ENCODE assay signal across 7 cellular contexts in genomic region chr16:2267505-2267912, GRCh38. TPM values are rescaled to one million over a fixed set of nuclear protein-coding genes. Genes with fewer than 3 reads are reported as not detected.
DNase-seq lines count a peak whose midpoint lies in the region; ATAC-seq and TF ChIP-seq lines count a peak whose summit lies in the region.
"Not testable (repeated sequence)": the region's sequence is repeated elsewhere in the genome, so short reads cannot be mapped to it uniquely, and the experiment has no call there.

No MANE protein-coding gene starts in this region.

- H3K27me3 Mint-ChIP-seq in T-cell: not testable (repeated sequence)

- TF ChIP-seq CTCF in HCT116 (IDR thresholded peaks at IDR 0.05 in 2 of 3, conservative IDR thresholded peaks at IDR 0.05 in 1 of 3; ENCODE audit: borderline replicate concordance in 1 of 3, insufficient read depth in 1 of 3, low read depth in 2 of 3, low read length in 2 of 3); HL-60 (IDR thresholded peaks at IDR 0.05; ENCODE audit: insufficient read depth, low read length); body of pancreas (IDR thresholded peaks at IDR 0.05); osteoblast (IDR thresholded peaks at IDR 0.05; ENCODE audit: extremely low read depth, low read depth, low read length): not testable (repeated sequence)

- not testable (repeated sequence) for H3K36me3 Mint-ChIP-seq in T-cell

- ATAC-seq in GM18520 (IDR thresholded peaks at IDR 0.05; ENCODE audit: unreplicated experiment): peak; percentile 40
- ATAC-seq in HCT116: peak; percentile 71
- peak; percentile 53 to 57 (median 54) for ATAC-seq in T-cell (replicated peaks in 1 of 4)
- ATAC-seq in body of pancreas: peak; percentile 72
- ATAC-seq in right cardiac atrium: peak; percentile 90

- H3K36me3 ChIP-seq in HCT116 (ENCODE audit: control insufficient read depth in 1 of 2, insufficient read depth in 2 of 2, low read length in 2 of 2): peaks cover 9 to 33% of the 10 kb centered on the region in 2 experiments
- not testable (repeated sequence) for H3K36me3 ChIP-seq in body of pancreas (replicated peaks in 1 of 2; ENCODE audit: insufficient read depth in 1 of 2, low read depth in 2 of 2)
- peaks cover 25% of the 10 kb centered on the region for H3K36me3 ChIP-seq in osteoblast (ENCODE audit: insufficient read depth, low read length)

- not testable (repeated sequence) for TF ChIP-seq RAD21 in HCT116 (IDR thresholded peaks at IDR 0.05; ENCODE audit: low read depth)

- intact Hi-C loops in HCT116 (cut with micrococcal nuclease): loop anchor here (10.0 kb wide), 2 partner anchors 157 to 237 kb away; partner anchors contain the start of gene CCNF
- intact Hi-C loops in body of pancreas (cut with DNase I); right cardiac atrium (cut with DNase I): not testable (repeated sequence)

- CTCF ChIA-PET in HCT116 (lab: Charles Lee); T-cell (lab: Charles Lee): not testable (repeated sequence)

- H3K9me3 Mint-ChIP-seq in T-cell: not testable (repeated sequence)

- H3K9me2 ChIP-seq in HCT116 (ENCODE audit: insufficient read depth): not testable (repeated sequence)

- H3K4me3 Mint-ChIP-seq in T-cell: peak overlapping the region; percentile 92 to 96 (median 94)

- POLR2A ChIA-PET in HCT116 (lab: Charles Lee); T-cell (lab: Charles Lee): not testable (repeated sequence)

- H3K9ac ChIP-seq in HCT116 (ENCODE audit: low read length): peak overlapping the region; percentile 94

- H4K20me1 ChIP-seq in HCT116 (ENCODE audit: insufficient read depth): peaks cover 33% of the 10 kb centered on the region; the same call in 1 of the 2 replicates
- peaks cover 49% of the 10 kb centered on the region for H4K20me1 ChIP-seq in osteoblast (ENCODE audit: insufficient read depth, low read length)

- peak overlapping the region; percentile 91 for H3K27ac ChIP-seq in HCT116 (ENCODE audit: low read depth, low read length)
- peak overlapping the region; percentile 97 for H3K27ac ChIP-seq in HL-60 (replicated peaks)
- H3K27ac ChIP-seq in body of pancreas: peak overlapping the region; percentile 91 to 99 (median 98)
- peak overlapping the region; percentile 68 for H3K27ac ChIP-seq in right cardiac atrium (ENCODE audit: low read length)
- peak overlapping the region; percentile 96 for H3K27ac ChIP-seq in osteoblast (ENCODE audit: low read depth, low read length)

- RAD21 ChIA-PET in HCT116 (lab: Charles Lee; ENCODE audit: low non-redundant PET in 1 of 2, low total read pairs in 2 of 2, uncharacterized antibody in 2 of 2, unreplicated experiment in 2 of 2): not testable (repeated sequence)

- H3K9me3 ChIP-seq in HCT116 (ENCODE audit: control insufficient read depth in 1 of 2, insufficient read depth in 1 of 2, low read depth in 1 of 2, low read length in 2 of 2); body of pancreas; right cardiac atrium (ENCODE audit: control insufficient read depth, low read length); osteoblast (ENCODE audit: low read depth, low read length): not testable (repeated sequence)

- H2AFZ ChIP-seq in HCT116 (ENCODE audit: low read depth, low read length, poor library complexity, severe bottlenecking): not testable (repeated sequence)
- peak overlapping the region; percentile 100 for H2AFZ ChIP-seq in osteoblast (ENCODE audit: low read length)

- not testable (repeated sequence) for TF ChIP-seq POLR2A in HCT116 (IDR thresholded peaks at IDR 0.05; ENCODE audit: borderline replicate concordance, extremely low read depth, insufficient read depth, insufficient read length); body of pancreas (IDR thresholded peaks at IDR 0.05)

- H3K4me1 ChIP-seq in HCT116 (ENCODE audit: control insufficient read depth in 1 of 2, insufficient read depth in 2 of 2, low read length in 2 of 2) (peaks cover 15 to 21% of the 10 kb centered on the region in 2 experiments; a peak in 3 of 4 replicates), body of pancreas (peaks cover 31% of the 10 kb centered on the region), osteoblast (ENCODE audit: insufficient read depth, low read length) (peaks cover 22% of the 10 kb centered on the region)
- H3K4me1 ChIP-seq in right cardiac atrium (ENCODE audit: control insufficient read depth, insufficient read depth, low read length): not testable (repeated sequence)

- not testable (repeated sequence) for BruUV-seq in HCT116 (replicated peaks; lab: Mats Ljungman, UMichigan)

- peak overlapping the region; percentile 96 to 99 for H3K27ac Mint-ChIP-seq in T-cell

- 1% methylated on average over 54 of the region's 54 CpGs; no CpG with 5 or more reads in 1 of the 2 donors for WGBS in body of pancreas, 2 donors
- under 1% methylated on average over 53 of the region's 54 CpGs for WGBS in right cardiac atrium

- not testable (repeated sequence) for H3K27me3 ChIP-seq in HCT116 (ENCODE audit: insufficient read depth, low read length); HL-60 (ENCODE audit: insufficient read depth, poor library complexity, severe bottlenecking); body of pancreas; right cardiac atrium (ENCODE audit: control insufficient read depth, insufficient read depth); osteoblast (ENCODE audit: insufficient read depth, low read length)

- H3K4me3 ChIP-seq in HCT116 (replicated peaks in 1 of 2; ENCODE audit: low read depth in 1 of 2, low read length in 2 of 2): peak overlapping the region; percentile 81 to 90
- peak overlapping the region; percentile 88 for H3K4me3 ChIP-seq in HL-60 (replicated peaks; ENCODE audit: insufficient read depth, low read length)
- H3K4me3 ChIP-seq in body of pancreas: peak overlapping the region; percentile 69 to 99
- H3K4me3 ChIP-seq in right cardiac atrium (ENCODE audit: low read length): peak overlapping the region; percentile 76
- H3K4me3 ChIP-seq in osteoblast (ENCODE audit: insufficient read depth, low read length): peak overlapping the region; percentile 96

- DNase-seq in HCT116 (ENCODE audit: low read depth, low spot score); body of pancreas; right cardiac atrium; osteoblast (ENCODE audit: insufficient read length, low spot score, missing footprints): not testable (repeated sequence)
- DNase-seq in HL-60 (ENCODE audit: low read depth in 1 of 2, low spot score in 1 of 2) (peak in 1 of 2 experiments; percentile 16), T-cell (peak in 1 of 34 experiments; percentile 11)

- H3K4me2 ChIP-seq in HCT116 (ENCODE audit: low read length) (peak overlapping the region; percentile 94), osteoblast (ENCODE audit: insufficient read depth, low read length) (peak overlapping the region; percentile 95)

- H3K79me2 ChIP-seq in HCT116 (ENCODE audit: insufficient read depth, low read length) (peaks cover 60% of the 10 kb centered on the region), osteoblast (ENCODE audit: insufficient read depth, low read length) (peaks cover 79% of the 10 kb centered on the region)

- H3K4me1 Mint-ChIP-seq in T-cell: peaks cover 35 to 47% (median 42%) of the 10 kb centered on the region in 3 donors

RNA-seq across cellular contexts. Expression of gene RNPS1, which starts 0.4 kb away (rescaled TPM):
- 257 TPM for total RNA-seq in HCT116 (2021; ENCODE audit: unreplicated experiment)
- polyA plus RNA-seq in HCT116 (2012): 212 and 228 TPM in 2 replicates
- 100 to 1,000 TPM; 163 to 203 (median 181) TPM for total RNA-seq in T-cell
- 10 to 100 TPM; 48.5 to 61.6 TPM for total RNA-seq in body of pancreas
- 100 to 1,000 TPM; 103 to 114 (median 110) TPM for total RNA-seq in right cardiac atrium
- 105 TPM for polyA plus RNA-seq in right cardiac atrium
- total RNA-seq in osteoblast: 64.2 and 81.1 TPM in 2 replicates

RNA-seq across cellular contexts. Expression of gene ECI1, which starts 16.1 kb away (rescaled TPM):
- total RNA-seq in HCT116 (2021; ENCODE audit: unreplicated experiment) (140 TPM), T-cell (10 to 100 TPM; 17.0 to 40.1 (median 37.7) TPM), body of pancreas (100 to 1,000 TPM in 1 of 2 donors, 10 to 100 TPM in 1; 58.9 to 102 TPM), right cardiac atrium (100 to 1,000 TPM; 110 to 145 (median 121) TPM), osteoblast (42.3 and 44.5 TPM in 2 replicates)
- polyA plus RNA-seq in HCT116 (2012): 146 and 163 TPM in 2 replicates
- polyA plus RNA-seq in right cardiac atrium: 166 TPM

RNA-seq across cellular contexts. Expression of gene DNASE1L2, which starts 31.3 kb away (rescaled TPM):
- total RNA-seq in HCT116 (2021; ENCODE audit: unreplicated experiment) (1.9 TPM), T-cell (1 to 10 TPM in 3 of 5 donors, under 1 TPM in 2; 0.63 to 3.3 (median 1.9) TPM), body of pancreas (1 to 10 TPM in 1 of 2 donors, not detected in 1; 1.3 TPM), right cardiac atrium (under 1 TPM; 0.17 to 0.43 (median 0.33) TPM), osteoblast (0.72 and 0.88 TPM in 2 replicates)
- polyA plus RNA-seq in HCT116 (2012): 1.0 and 1.3 TPM in 2 replicates
- 0.48 TPM for polyA plus RNA-seq in right cardiac atrium

RNA-seq across cellular contexts. Expression of gene E4F1, which starts 44.1 kb away (rescaled TPM):
- total RNA-seq in HCT116 (2021; ENCODE audit: unreplicated experiment) (40.7 TPM), T-cell (10 to 100 TPM; 32.8 to 52.0 (median 47.0) TPM), body of pancreas (10 to 100 TPM; 22.3 to 48.1 TPM), right cardiac atrium (10 to 100 TPM; 11.8 to 16.1 (median 14.2) TPM), osteoblast (30.9 and 31.5 TPM in 2 replicates)
- 31.0 and 38.0 TPM in 2 replicates for polyA plus RNA-seq in HCT116 (2012)
- 13.7 TPM for polyA plus RNA-seq in right cardiac atrium

RNA-seq across cellular contexts. Expression of gene PGP, which starts 52.9 kb away (rescaled TPM):
- total RNA-seq in HCT116 (2021; ENCODE audit: unreplicated experiment) (32.6 TPM), T-cell (10 to 100 TPM; 12.7 to 23.1 (median 20.4) TPM), body of pancreas (10 to 100 TPM in 1 of 2 donors, 1 to 10 TPM in 1; 7.8 to 15.8 TPM), right cardiac atrium (10 to 100 TPM; 20.2 to 24.8 (median 21.5) TPM), osteoblast (14.1 and 14.4 TPM in 2 replicates)
- polyA plus RNA-seq in HCT116 (2012): 21.2 and 22.3 TPM in 2 replicates
- polyA plus RNA-seq in right cardiac atrium: 19.3 TPM

Comparison
In these comparisons a context has a peak if more than half of its experiments do, and no peak if none do; other contexts are left out.
1. ATAC-seq: peak in every context shown above with its lines; median percentile 90 in right cardiac atrium; 72 in body of pancreas; 71 in HCT116; 54 in T-cell; 40 in GM18520.